Comparison of ENCODE assay signal across 22 cellular contexts in genomic region chr3:20798666-20799065, GRCh38.
"Had no signal": no experiment of that assay in that cellular context is flagged by ENCODE, and none has a peak within 500 bp of the region (broad histone marks: within the 10 kb centered on the region; RNA-seq: fewer than 3 reads in every experiment).

No MANE protein-coding gene starts in this region.

- DNase-seq: nephron progenitor cell; nucleus accumbens; pancreas; right cardiac atrium; right lobe of liver; sigmoid colon; small intestine; stimulated activated CD4-positive, alpha-beta T cell treated with anti-CD3 and anti-CD28 coated beads, Interleukin-15, amount 100 ng/mL, for 24 hours; stimulated activated CD4-positive, alpha-beta T cell treated with anti-CD3 and anti-CD28 coated beads, Interleukin-2, amount 100 ng/mL, for 24 hours; stimulated activated CD4-positive, alpha-beta T cell treated with anti-CD3 and anti-CD28 coated beads, Interleukin-2, amount 100 ng/mL, for 48 hours; stimulated activated CD4-positive, alpha-beta T cell treated with anti-CD3 and anti-CD28 coated beads, Interleukin-4, amount 100 ng/mL, for 24 hours; stimulated activated naive B cell treated with anti-CD40 and anti-IgM and Interleukin-4, amounts not matched to agents 10 μg/mL and 1 μg/mL and 100 μg/mL, for 72 hours; stimulated activated naive CD4-positive, alpha-beta T cell treated with Interleukin-2 at 50 U/mL for 16 hours; stomach; thyroid gland; upper lobe of left lung had no signal

- H3K9me3 ChIP-seq: pancreas, prostate gland, right lobe of liver, thyroid gland, upper lobe of left lung, vagina had no signal

- H3K4me3 ChIP-seq: pancreas, prostate gland, right lobe of liver, sigmoid colon, stomach, thoracic aorta, thyroid gland, tibial nerve, upper lobe of left lung, vagina had no signal

- H3K27ac ChIP-seq: neutrophil, pancreas, prostate gland, right lobe of liver, sigmoid colon, stomach, thoracic aorta, thyroid gland, tibial nerve, upper lobe of left lung, vagina had no signal

- H3K27me3 ChIP-seq: neutrophil, pancreas, right lobe of liver, sigmoid colon, stomach, thyroid gland, tibial nerve, upper lobe of left lung, vagina had no signal

- H3K36me3 ChIP-seq: neutrophil, pancreas, prostate gland, right lobe of liver, sigmoid colon, stomach, thoracic aorta, thyroid gland, tibial nerve, upper lobe of left lung, vagina had no signal

- FAIRE-seq: pancreas, small intestine, urothelium cell line had no signal

- H3K4me1 ChIP-seq: prostate gland, right lobe of liver, sigmoid colon, stomach, thyroid gland, tibial nerve, upper lobe of left lung, vagina had no signal
